Comparison of ENCODE assay signal across 8 cellular contexts in the genomic region with DNA sequence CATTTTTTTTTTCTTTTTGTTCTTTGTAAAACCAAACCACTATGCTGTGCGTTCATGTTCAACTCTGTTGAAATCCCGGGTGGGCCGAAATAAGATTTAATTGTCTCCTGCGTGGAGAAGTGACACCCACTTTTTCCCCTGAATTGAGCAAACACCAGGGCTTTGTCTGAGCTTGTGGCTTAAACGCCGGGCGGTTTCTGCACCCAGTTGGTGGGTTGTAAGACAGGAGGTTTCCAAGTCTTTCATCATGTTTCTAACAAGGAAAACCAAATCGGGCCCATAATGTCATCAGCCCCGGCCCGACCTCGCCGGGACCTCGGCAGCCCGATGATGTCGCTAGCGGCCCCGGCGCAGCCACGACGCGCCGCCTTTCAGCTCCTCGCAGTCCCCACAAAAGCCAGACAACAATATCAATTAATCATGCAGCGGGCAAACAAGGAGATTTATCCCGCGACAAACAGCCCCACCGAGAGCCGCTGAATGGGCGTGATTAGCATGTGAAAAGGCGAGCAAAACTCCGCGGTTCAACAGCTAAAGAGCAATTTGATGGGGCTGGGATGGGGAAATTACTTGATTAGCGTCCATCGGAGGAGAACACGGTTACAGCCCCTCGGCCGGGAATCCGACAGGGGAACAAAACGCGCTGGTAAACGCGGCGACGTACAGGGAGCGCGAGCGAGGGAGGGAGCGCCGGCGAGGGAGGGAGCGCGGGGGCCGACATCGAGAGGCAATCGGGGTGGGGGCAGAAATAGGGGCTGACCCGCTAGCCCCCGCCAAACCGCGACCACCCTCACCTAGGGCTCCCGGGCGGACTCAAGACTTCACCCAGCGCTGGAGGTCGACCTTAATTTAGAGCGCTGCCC. TPM values are rescaled to one million over a fixed set of nuclear protein-coding genes. Genes with fewer than 3 reads are reported as not detected.
DNase-seq lines count a peak whose midpoint lies in the region; ATAC-seq, FAIRE-seq and TF ChIP-seq lines count a peak whose summit lies in the region.

No MANE protein-coding gene starts in this region.

- H3K9me3 ChIP-seq in HepG2 (ENCODE audit: low read length), result no peaks in the 10 kb centered on the region

- ATAC-seq in activated naive CD4-positive, alpha-beta T cell treated with anti-CD3 and anti-CD28 coated beads, Interleukin-2, amount 50 U/mL, for 72 hours, result peak in 1 of 2 donors; percentile 43
- no peak for ATAC-seq in HepG2
- no peak for ATAC-seq in GM19351 (IDR thresholded peaks at IDR 0.05; ENCODE audit: unreplicated experiment)

- H3K27ac Mint-ChIP-seq in activated naive CD4-positive, alpha-beta T cell treated with anti-CD3 and anti-CD28 coated beads, Interleukin-2, amount 50 U/mL, for 72 hours, result peak overlapping the region; percentile 47 to 91

- no peak overlapping the region for H3K9ac ChIP-seq in HepG2 (ENCODE audit: insufficient read depth, low read depth, low read length)

- H3K79me2 ChIP-seq in HepG2 (ENCODE audit: insufficient read depth, low read length), result no peaks in the 10 kb centered on the region

- no peak for TF ChIP-seq POLR2A in HepG2 (IDR thresholded peaks at IDR 0.05; ENCODE audit: insufficient read depth in 1 of 2, low read depth in 2 of 2, low read length in 2 of 2)

- no peaks in the 10 kb centered on the region for H3K9me3 Mint-ChIP-seq in activated naive CD4-positive, alpha-beta T cell treated with anti-CD3 and anti-CD28 coated beads, Interleukin-2, amount 50 U/mL, for 72 hours

- intact Hi-C loops in HepG2 (cut with micrococcal nuclease; ENCODE audit: unreplicated experiment), result no loop called here

- WGBS in HepG2 (ENCODE audit: low lambda C conversion rate), result 93% methylated on average over 64 of the region's 64 CpGs

- no peak overlapping the region for H3K4me3 ChIP-seq in HepG2 (replicated peaks in 1 of 3; ENCODE audit: insufficient read depth in 1 of 3, low read depth in 2 of 3, low read length in 3 of 3)

- TF ChIP-seq CTCF in GM10266 (IDR thresholded peaks at IDR 0.05; ENCODE audit: control insufficient read depth, insufficient read depth, low read depth, missing control alignments) (no peak), HepG2 (CRISPR knock-in tag; IDR thresholded peaks at IDR 0.05) (no peak)

- H3K4me2 ChIP-seq in HepG2 (ENCODE audit: low read depth, low read length), result no peak overlapping the region

- peaks cover 5 to 10% of the 10 kb centered on the region in 2 donors for H3K36me3 Mint-ChIP-seq in activated naive CD4-positive, alpha-beta T cell treated with anti-CD3 and anti-CD28 coated beads, Interleukin-2, amount 50 U/mL, for 72 hours

- H4K20me1 ChIP-seq in HepG2 (ENCODE audit: insufficient read depth, low read length), result no peaks in the 10 kb centered on the region

- FAIRE-seq in HepG2 (lab: Jason Lieb, UNC), result no peak

- no peak overlapping the region for H2AFZ ChIP-seq in HepG2 (ENCODE audit: low read length)

- CTCF ChIA-PET in HepG2 (lab: Yijun Ruan, JAX; ENCODE audit: low intra/inter-chr PET ratio, low total read pairs), result no interaction called here

- H3K36me3 ChIP-seq in HepG2 (replicated peaks in 1 of 2; ENCODE audit: control insufficient read depth in 1 of 2, insufficient read depth in 2 of 2, low read length in 2 of 2), result no peaks in the 10 kb centered on the region

- peaks cover 30% of the 10 kb centered on the region for H3K4me1 ChIP-seq in HepG2 (ENCODE audit: insufficient read depth, low read length)

- POLR2A ChIA-PET in HepG2 (lab: Yijun Ruan, JAX), result no interaction called here

- TF ChIP-seq RAD21 in HepG2 (CRISPR knock-in tag; IDR thresholded peaks at IDR 0.05), result no peak

- no peaks in the 10 kb centered on the region for H3K27me3 ChIP-seq in HepG2 (ENCODE audit: control insufficient read depth in 1 of 2, insufficient read depth in 2 of 2, low read length in 2 of 2)

- DNase-seq in GM10266 (ENCODE audit: extremely low spot score), result peak; percentile 38
- DNase-seq in NCI-H146 (lab: John Stamatoyannopoulos, UW), result peak; percentile 65
- DNase-seq in activated naive CD4-positive, alpha-beta T cell treated with anti-CD3 and anti-CD28 coated beads, Interleukin-2, amount 50 U/mL, for 72 hours (ENCODE audit: low spot score in 2 of 2), result peak in 1 of 2 donors; percentile 22
- no peak for DNase-seq in HepG2 (ENCODE audit: low spot score)
- peak in 7 of 49 donors; percentile 16 to 60 (median 43) for DNase-seq in substantia nigra (lab: John Stamatoyannopoulos, UW)
- DNase-seq in HPDE6-E6E7 (ENCODE audit: extremely low spot score), result no peak
- DNase-seq in stimulated activated CD4-positive, alpha-beta T cell treated with anti-CD3 and anti-CD28 coated beads, Interleukin-1b, Interleukin-23, amount 100 ng/mL, for 48 hours, result no peak

- H3K27ac ChIP-seq in HepG2 (ENCODE audit: extremely low read length, insufficient read depth, low read length) (no peak overlapping the region), substantia nigra (ENCODE audit: low read depth, low read length, poor library complexity, severe bottlenecking) (peak overlapping the region; percentile 83)

- BruUV-seq in HepG2 (replicated peaks; lab: Mats Ljungman, UMichigan), result no TSS peak

- TF ChIP-seq EP300 in HepG2 (IDR thresholded peaks at IDR 0.05; ENCODE audit: low read depth in 2 of 2, low read length in 2 of 2), result no peak
- no peak for TF ChIP-seq EP300 in HepG2 (CRISPR knock-in tag; IDR thresholded peaks at IDR 0.05; ENCODE audit: borderline replicate concordance)

- in situ Hi-C loops in HepG2 (cut with HindIII; ENCODE audit: extremely low pct_ligation_motif_present, low pct_unique_long_range_greater_than_20kb), result no loop called here

TF ChIP-seq in HepG2, 621 proteins besides CTCF, POLR2A, EP300 and RAD21 (continues in another document):
- TF ChIP-seq PTBP1 (IDR thresholded peaks at IDR 0.05; ENCODE audit: low read depth, low read length, poor library complexity, severe bottlenecking) (no peak), SCMH1 (CRISPR knock-in tag; IDR thresholded peaks at IDR 0.05; ENCODE audit: borderline replicate concordance) (no peak)

RNA-seq across cellular contexts. Expression of gene LINC00237, which starts 5.3 kb away (rescaled TPM):
- total RNA-seq in activated naive CD4-positive, alpha-beta T cell treated with anti-CD3 and anti-CD28 coated beads, Interleukin-2, amount 50 U/mL, for 72 hours, result not detected
- total RNA-seq in HepG2 (2016; rRNA removed; fragmentation: Illumina TruSeq; extraction: Trizol), result not detected in 2 replicates
- total RNA-seq in HepG2 (2016; cell fraction: cytosol; rRNA removed; fragmentation: Illumina TruSeq; extraction: Trizol; ENCODE audit: low read depth), result not detected in 2 replicates
- not detected in 2 replicates for total RNA-seq in HepG2 (2016; cell fraction: insoluble cytoplasmic fraction; rRNA removed; fragmentation: Illumina TruSeq; extraction: Trizol)
- total RNA-seq in HepG2 (2016; cell fraction: membrane; rRNA removed; fragmentation: Illumina TruSeq; extraction: Trizol), result not detected in 2 replicates
- not detected in 2 replicates for total RNA-seq in HepG2 (2016; cell fraction: nucleus; rRNA removed; fragmentation: Illumina TruSeq; extraction: Trizol)
- polyA plus RNA-seq in HepG2 (2011; rRNA removed), result not detected in 2 replicates
- polyA plus RNA-seq in HepG2 (2011; cell fraction: cytosol; rRNA removed), result not detected in 2 replicates
- not detected in 2 replicates for polyA plus RNA-seq in HepG2 (2011; cell fraction: nucleus; rRNA removed)
- polyA plus RNA-seq in HepG2 (2012), result not detected in 2 replicates
- polyA plus RNA-seq in HepG2 (2016; cell fraction: cytosol; fragmentation: Illumina TruSeq; extraction: Trizol; ENCODE audit: low read depth), result not detected in 2 replicates
- not detected in 2 replicates for polyA plus RNA-seq in HepG2 (2016; cell fraction: insoluble cytoplasmic fraction; fragmentation: Illumina TruSeq; extraction: Trizol; ENCODE audit: low read depth)
- polyA plus RNA-seq in HepG2 (2016; cell fraction: membrane; fragmentation: Illumina TruSeq; extraction: Trizol; ENCODE audit: low read depth), result not detected in 2 replicates
- polyA plus RNA-seq in HepG2 (2016; cell fraction: nucleus; fragmentation: Illumina TruSeq; extraction: Trizol; ENCODE audit: insufficient read depth, low read depth), result not detected in 2 replicates
- not detected in 2 replicates for polyA minus RNA-seq in HepG2 (2011; rRNA and poly(A)+ RNA removed; ENCODE audit: low replicate concordance)
- not detected in 2 replicates for polyA minus RNA-seq in HepG2 (2011; cell fraction: cytosol; rRNA and poly(A)+ RNA removed)
- polyA minus RNA-seq in HepG2 (2011; cell fraction: nucleus; rRNA and poly(A)+ RNA removed), result not detected in 2 replicates

RNA-seq across cellular contexts. Expression of gene KIZ, which starts 25.1 kb away (rescaled TPM):
- 10 to 100 TPM; 12.2 to 19.5 TPM for total RNA-seq in activated naive CD4-positive, alpha-beta T cell treated with anti-CD3 and anti-CD28 coated beads, Interleukin-2, amount 50 U/mL, for 72 hours
- 46.3 and 55.6 TPM in 2 replicates for total RNA-seq in HepG2 (2016; rRNA removed; fragmentation: Illumina TruSeq; extraction: Trizol)
- total RNA-seq in HepG2 (2016; cell fraction: cytosol; rRNA removed; fragmentation: Illumina TruSeq; extraction: Trizol; ENCODE audit: low read depth), result 20.4 and 20.5 TPM in 2 replicates
- 48.0 and 57.7 TPM in 2 replicates for total RNA-seq in HepG2 (2016; cell fraction: insoluble cytoplasmic fraction; rRNA removed; fragmentation: Illumina TruSeq; extraction: Trizol)
- total RNA-seq in HepG2 (2016; cell fraction: membrane; rRNA removed; fragmentation: Illumina TruSeq; extraction: Trizol), result 22.8 and 24.5 TPM in 2 replicates
- 64.1 and 65.7 TPM in 2 replicates for total RNA-seq in HepG2 (2016; cell fraction: nucleus; rRNA removed; fragmentation: Illumina TruSeq; extraction: Trizol)
- polyA plus RNA-seq in HepG2 (2011; rRNA removed), result 77.9 and 114 TPM in 2 replicates
- 33.9 and 39.9 TPM in 2 replicates for polyA plus RNA-seq in HepG2 (2011; cell fraction: cytosol; rRNA removed)
- 223 and 433 TPM in 2 replicates for polyA plus RNA-seq in HepG2 (2011; cell fraction: nucleus; rRNA removed)
- polyA plus RNA-seq in HepG2 (2012), result 40.7 and 57.0 TPM in 2 replicates
- 9.0 and 10.7 TPM in 2 replicates for polyA plus RNA-seq in HepG2 (2016; cell fraction: cytosol; fragmentation: Illumina TruSeq; extraction: Trizol; ENCODE audit: low read depth)
- 48.1 and 51.2 TPM in 2 replicates for polyA plus RNA-seq in HepG2 (2016; cell fraction: insoluble cytoplasmic fraction; fragmentation: Illumina TruSeq; extraction: Trizol; ENCODE audit: low read depth)
- 13.9 and 15.1 TPM in 2 replicates for polyA plus RNA-seq in HepG2 (2016; cell fraction: membrane; fragmentation: Illumina TruSeq; extraction: Trizol; ENCODE audit: low read depth)
- polyA plus RNA-seq in HepG2 (2016; cell fraction: nucleus; fragmentation: Illumina TruSeq; extraction: Trizol; ENCODE audit: insufficient read depth, low read depth), result 69.5 and 81.6 TPM in 2 replicates
- 4.7 and 26.3 TPM in 2 replicates for polyA minus RNA-seq in HepG2 (2011; rRNA and poly(A)+ RNA removed; ENCODE audit: low replicate concordance)
- 28.5 and 33.0 TPM in 2 replicates for polyA minus RNA-seq in HepG2 (2011; cell fraction: cytosol; rRNA and poly(A)+ RNA removed)
- 210 and 232 TPM in 2 replicates for polyA minus RNA-seq in HepG2 (2011; cell fraction: nucleus; rRNA and poly(A)+ RNA removed)

Comparison
In these comparisons a context has a peak if more than half of its experiments do, and no peak if none do; other contexts are left out.
1. DNase-seq: peak in GM10266 (single experiment) and NCI-H146 (single experiment); none in HepG2 (single experiment), HPDE6-E6E7 (single experiment) and stimulated activated CD4-positive, alpha-beta T cell treated with anti-CD3 and anti-CD28 coated beads, Interleukin-1b, Interleukin-23, amount 100 ng/mL, for 48 hours (single experiment).